In the genomic region with DNA sequence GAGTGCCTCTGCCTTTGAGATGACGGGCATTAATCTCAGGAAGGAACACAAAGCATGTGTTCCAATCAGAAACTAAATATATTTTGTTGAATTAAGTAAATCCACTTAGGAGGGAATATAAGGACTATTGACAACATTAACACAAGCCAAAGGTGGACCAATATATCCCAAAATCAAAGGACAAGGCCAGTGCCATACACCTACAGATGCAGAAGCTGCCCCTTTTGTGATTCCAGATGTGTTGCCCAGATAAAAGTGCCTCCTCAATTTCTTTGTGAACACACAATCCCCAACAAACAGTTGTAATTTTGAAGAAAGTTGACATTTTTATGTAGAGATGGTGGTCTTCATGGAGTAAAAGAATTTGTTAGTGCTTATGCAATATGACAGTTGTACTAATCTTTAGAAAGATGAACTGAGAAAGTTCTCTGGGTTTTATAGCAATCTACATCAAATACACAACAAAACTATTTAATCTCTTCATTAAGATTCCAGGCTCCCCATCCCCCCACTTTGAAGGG, we compare ENCODE assay signal across 1 cellular context.
A peak's percentile ranks its signal among the peaks of the same experiment; 100 is the strongest.
TF ChIP-seq lines count a peak whose summit lies in the region.

No MANE protein-coding gene starts in this region.

TF ChIP-seq in K562, 482 proteins besides CTCF, POLR2A, EP300 and RAD21:
- TF ChIP-seq POLR2G (IDR thresholded peaks at IDR 0.05; ENCODE audit: low read depth, low read length): peak; percentile 45; the same call in 1 of the 2 replicates
- no peak for TF ChIP-seq RBFOX2 (IDR thresholded peaks at IDR 0.05; ENCODE audit: low read depth, low read length)
- TF ChIP-seq MCM5 (IDR thresholded peaks at IDR 0.05; ENCODE audit: low read depth): no peak
- TF ChIP-seq ARNT (IDR thresholded peaks at IDR 0.05): no peak
- TF ChIP-seq POLR2B (IDR thresholded peaks at IDR 0.05; ENCODE audit: low read depth, partially characterized antibody): peak; percentile 17
- no peak for TF ChIP-seq ETS2 (tag; IDR thresholded peaks at IDR 0.05; ENCODE audit: borderline replicate concordance, poor library complexity, severe bottlenecking)
- TF ChIP-seq TAF7 (tag; IDR thresholded peaks at IDR 0.05): no peak
- TF ChIP-seq RAD51 (IDR thresholded peaks at IDR 0.05; ENCODE audit: borderline replicate concordance, low read depth): no peak
- TF ChIP-seq ZNF140 (CRISPR knock-in tag; IDR thresholded peaks at IDR 0.05): no peak
- peak; percentile 82 for TF ChIP-seq RBM22 (IDR thresholded peaks at IDR 0.05; ENCODE audit: low read depth, low read length, poor library complexity, severe bottlenecking)
- TF ChIP-seq KLF10 (CRISPR knock-in tag; IDR thresholded peaks at IDR 0.05): 0 out of 2 replicates have a peak, but pooled peaks have one; percentile 61
- TF ChIP-seq SUPT5H (IDR thresholded peaks at IDR 0.05): peak; percentile 7; the same call in 1 of the 2 replicates
- peak; percentile 35; the same call in 1 of the 2 replicates for TF ChIP-seq POLR2AphosphoS5 (IDR thresholded peaks at IDR 0.05; ENCODE audit: control insufficient read depth, insufficient read depth, low read depth, low read length)
- 0 out of 2 replicates have a peak, but pooled peaks have one; percentile 17 for TF ChIP-seq MYNN (IDR thresholded peaks at IDR 0.05)
- no peak for TF ChIP-seq MYNN (CRISPR knock-in tag; IDR thresholded peaks at IDR 0.05)
- TF ChIP-seq NCOR1 (IDR thresholded peaks at IDR 0.05): 0 out of 2 replicates have a peak, but pooled peaks have one; percentile 3
TF ChIP-seq in K562: peak in this region for 8.
